Comparison of ENCODE assay signal across 37 cellular contexts in the genomic region with DNA sequence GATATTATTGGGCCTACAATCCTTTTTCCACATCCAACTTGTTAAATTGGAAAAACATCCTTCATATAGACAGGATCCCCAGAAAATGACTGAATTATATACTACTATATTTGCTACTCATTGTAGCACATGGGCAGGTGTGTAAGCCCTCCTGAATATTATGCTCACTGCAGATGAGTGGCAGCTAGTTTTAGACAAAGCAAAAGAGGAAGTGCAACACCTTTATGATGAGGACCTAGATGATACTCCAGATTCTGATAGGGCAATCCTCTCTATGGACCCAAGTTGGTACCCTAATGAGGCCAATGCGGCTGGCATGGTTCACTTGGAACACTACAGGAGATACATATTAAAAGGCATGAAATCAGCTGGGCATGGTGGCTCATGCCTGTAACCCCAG.
"Had no signal": no experiment of that assay in that cellular context is flagged by ENCODE, and none has a peak within 500 bp of the region (broad histone marks: within the 10 kb centered on the region; RNA-seq: fewer than 3 reads in every experiment).

No MANE protein-coding gene starts in this region.

- H3K9me3 ChIP-seq: adrenal gland, body of pancreas, breast epithelium had no signal

- H3K36me3 ChIP-seq: adrenal gland, breast epithelium, WERI-Rb-1 had no signal

- H3K9me3 Mint-ChIP-seq: activated CD4-positive, alpha-beta memory T cell treated with anti-CD3 and anti-CD28 coated beads, Interleukin-2, amount 10 ng/mL, durations not matched to agents 7 days and 5 days; activated T-cell treated with anti-CD3 and anti-CD28 coated beads, Interleukin-2, amount 50 U/mL, for 72 hours had no signal

- FAIRE-seq: astrocyte, RCC 7860 had no signal

- H3K4me3 ChIP-seq: adrenal gland, body of pancreas, breast epithelium, PC-9 had no signal

- H3K27me3 Mint-ChIP-seq: activated CD8-positive, alpha-beta memory T cell treated with anti-CD3 and anti-CD28 coated beads, Interleukin-2, amount 10 ng/mL, durations not matched to agents 7 days and 5 days had no signal

- H3K36me3 Mint-ChIP-seq: activated CD8-positive, alpha-beta memory T cell treated with anti-CD3 and anti-CD28 coated beads, Interleukin-2, amount 10 ng/mL, durations not matched to agents 7 days and 5 days; activated naive CD8-positive, alpha-beta T cell treated with anti-CD3 and anti-CD28 coated beads, Interleukin-2, amount 10 ng/mL, durations not matched to agents 7 days and 5 days had no signal

- H3K27ac Mint-ChIP-seq: activated CD4-positive, alpha-beta memory T cell treated with anti-CD3 and anti-CD28 coated beads, Interleukin-2, amount 10 ng/mL, durations not matched to agents 7 days and 5 days; activated CD8-positive, alpha-beta memory T cell treated with anti-CD3 and anti-CD28 coated beads, Interleukin-2, amount 10 ng/mL, durations not matched to agents 7 days and 5 days; activated naive CD8-positive, alpha-beta T cell treated with anti-CD3 and anti-CD28 coated beads, Interleukin-2, amount 10 ng/mL, durations not matched to agents 7 days and 5 days; activated T-cell treated with anti-CD3 and anti-CD28 coated beads, Interleukin-2, amount 50 U/mL, for 72 hours; activated T-helper 17 cell treated with anti-CD3 and anti-CD28 coated beads, Interleukin-2, amount 50 U/mL, for 72 hours had no signal

- H2AFZ ChIP-seq: PC-9 had no signal

- H3K4me1 Mint-ChIP-seq: activated CD4-positive, alpha-beta memory T cell treated with anti-CD3 and anti-CD28 coated beads, Interleukin-2, amount 10 ng/mL, durations not matched to agents 7 days and 5 days; activated CD8-positive, alpha-beta memory T cell treated with anti-CD3 and anti-CD28 coated beads, Interleukin-2, amount 10 ng/mL, durations not matched to agents 7 days and 5 days; activated naive CD8-positive, alpha-beta T cell treated with anti-CD3 and anti-CD28 coated beads, Interleukin-2, amount 10 ng/mL, durations not matched to agents 7 days and 5 days; activated T-helper 17 cell treated with anti-CD3 and anti-CD28 coated beads, Interleukin-2, amount 50 U/mL, for 72 hours had no signal

- H3K4me2 ChIP-seq: PC-9 had no signal

- H3K4me1 ChIP-seq: adrenal gland, body of pancreas, breast epithelium had no signal

- H3K27me3 ChIP-seq: adrenal gland, body of pancreas, breast epithelium had no signal

- H3K4me3 Mint-ChIP-seq: activated CD4-positive, alpha-beta memory T cell treated with anti-CD3 and anti-CD28 coated beads, Interleukin-2, amount 10 ng/mL, durations not matched to agents 7 days and 5 days; activated CD8-positive, alpha-beta memory T cell treated with anti-CD3 and anti-CD28 coated beads, Interleukin-2, amount 10 ng/mL, durations not matched to agents 7 days and 5 days; activated naive CD8-positive, alpha-beta T cell treated with anti-CD3 and anti-CD28 coated beads, Interleukin-2, amount 10 ng/mL, durations not matched to agents 7 days and 5 days; activated T-cell treated with anti-CD3 and anti-CD28 coated beads, Interleukin-2, amount 50 U/mL, for 72 hours; activated T-helper 17 cell treated with anti-CD3 and anti-CD28 coated beads, Interleukin-2, amount 50 U/mL, for 72 hours had no signal

- H3K27ac ChIP-seq: adrenal gland, body of pancreas, breast epithelium, PC-9, WERI-Rb-1 had no signal

- ATAC-seq: activated CD8-positive, alpha-beta memory T cell treated with anti-CD3 and anti-CD28 coated beads, Interleukin-2, amount 10 ng/mL, durations not matched to agents 7 days and 5 days; activated T-cell treated with anti-CD3 and anti-CD28 coated beads, Interleukin-2, amount 50 U/mL, for 72 hours; activated T-helper 17 cell treated with anti-CD3 and anti-CD28 coated beads, Interleukin-2, amount 50 U/mL, for 72 hours; body of pancreas had no signal

- DNase-seq: activated CD4-positive, alpha-beta memory T cell treated with anti-CD3 and anti-CD28 coated beads, Interleukin-2, amount 10 ng/mL, durations not matched to agents 7 days and 5 days; activated CD4-positive, alpha-beta T cell treated with anti-CD3 and anti-CD28 coated beads for 1 hour; activated CD4-positive, alpha-beta T cell treated with anti-CD3 and anti-CD28 coated beads for 48 hours; activated CD4-positive, CD25-positive, alpha-beta regulatory T cell; activated CD8-positive, alpha-beta memory T cell treated with anti-CD3 and anti-CD28 coated beads for 24 hours; activated CD8-positive, alpha-beta memory T cell treated with anti-CD3 and anti-CD28 coated beads, Interleukin-2, amount 10 ng/mL, durations not matched to agents 7 days and 5 days; activated CD8-positive, alpha-beta memory T cell treated with anti-CD3 and anti-CD28 coated beads, Interleukin-2, amount 50 U/mL, for 48 hours; activated effector memory CD4-positive, alpha-beta T cell treated with anti-CD3 and anti-CD28 coated beads, Interleukin-2, amount 50 U/mL, for 16 hours; activated naive CD4-positive, alpha-beta T cell; activated naive CD4-positive, alpha-beta T cell treated with anti-CD3 and anti-CD28 coated beads, Interleukin-2, amount 50 U/mL, for 16 hours; activated naive CD8-positive, alpha-beta T cell treated with anti-CD3 and anti-CD28 coated beads, Interleukin-2, amount 10 ng/mL, durations not matched to agents 7 days and 5 days; activated T-cell treated with anti-CD3 and anti-CD28 coated beads, Interleukin-2, amount 50 U/mL, for 72 hours; adrenal gland; body of pancreas; Kasumi-1; MM.1S; MV-4-11; NCI-H1092; NCI-H1436 treated with DMSO at 0.1 percent for 48 hours; NCI-H187; NCI-H2029 treated with DMSO at 0.1 percent for 48 hours; NCI-H2107; NCI-H2171; NCI-H510A; NCI-H748 treated with DMSO at 0.1 percent for 48 hours; NK-92 treated with Interleukin-12 subunit alpha and Interleukin-12 subunit beta, amount 100 ng/mL, for 24 hours; PC-9; Right ventricle myocardium superior; SW 1271; T-helper 1 cell; T-helper 2 cell; T-helper 9 cell; WERI-Rb-1 had no signal
